8 cellular contexts compared by ENCODE assay signal in genomic region chr11:95791385-95792033, GRCh38. TPM values are rescaled to one million over a fixed set of nuclear protein-coding genes. Genes with fewer than 3 reads are reported as not detected.
DNase-seq lines count a peak whose midpoint lies in the region; ATAC-seq, FAIRE-seq and TF ChIP-seq lines count a peak whose summit lies in the region.

No MANE protein-coding gene starts in this region.

- in situ Hi-C loops in HepG2 (cut with HindIII; ENCODE audit: extremely low pct_ligation_motif_present, low pct_unique_long_range_greater_than_20kb), result no loop called here
- in situ Hi-C loops in transverse colon (cut with MboI; ENCODE audit: low pct_ligation_motif_present in 1 of 4, low pct_unique_long_range_greater_than_20kb in 1 of 4, low sequenced_read_pairs in 3 of 4), result loop anchor here in 1 of 4 donors (25.0 kb wide), 1 partner anchor 1304 kb away; the partner anchor contains the start of genes ANKRD49 and MRE11

- no peak for FAIRE-seq in HepG2 (lab: Jason Lieb, UNC)

- H2AFZ ChIP-seq in HepG2 (ENCODE audit: low read length), result no peak overlapping the region

- peaks cover 0 to under 1% of the 10 kb centered on the region in 2 experiments; a peak in 3 of 5 replicates for H3K36me3 ChIP-seq in HepG2 (replicated peaks in 1 of 2; ENCODE audit: control insufficient read depth in 1 of 2, insufficient read depth in 2 of 2, low read length in 2 of 2)
- peaks cover 0 to 5% (median 0%) of the 10 kb centered on the region in 4 donors for H3K36me3 ChIP-seq in transverse colon

- H3K9me3 ChIP-seq in HepG2 (ENCODE audit: low read length), result no peaks in the 10 kb centered on the region
- H3K9me3 ChIP-seq in transverse colon, result no peaks in the 10 kb centered on the region

- 3% methylated on average over 15 of the region's 15 CpGs for WGBS in HepG2 (ENCODE audit: low lambda C conversion rate)
- 25 to 41% methylated on average over 10 to 15 of the region's 15 CpGs for WGBS in transverse colon (ENCODE audit: low coverage in 1 of 2), 2 donors

- TF ChIP-seq POLR2A in HepG2 (IDR thresholded peaks at IDR 0.05; ENCODE audit: insufficient read depth in 1 of 2, low read depth in 2 of 2, low read length in 2 of 2) (no peak), transverse colon (IDR thresholded peaks at IDR 0.05) (no peak)

- POLR2A ChIA-PET in HepG2 (lab: Yijun Ruan, JAX), result interaction anchor here (0.7 to 3.3 kb wide), 7 partner anchors 133 to 818 kb away, joined by 3 to 35 read pairs (median 7); partner anchors contain the start of genes CCDC82, CWC15, ENDOD1 and JRKL

- H3K4me3 ChIP-seq in HepG2 (replicated peaks in 1 of 3; ENCODE audit: insufficient read depth in 1 of 3, low read depth in 2 of 3, low read length in 3 of 3) (peak overlapping the region; percentile 87 to 97 (median 96)), transverse colon (peak overlapping the region; percentile 67 to 97 (median 84))

- H3K4me1 Mint-ChIP-seq in activated T-cell treated with anti-CD3 and anti-CD28 coated beads, Interleukin-2, amount 50 U/mL, for 4 hours (ENCODE audit: low read depth), result peaks cover 50% of the 10 kb centered on the region
- H3K4me1 Mint-ChIP-seq in activated naive CD8-positive, alpha-beta T cell (ENCODE audit: low read depth), result peaks cover 60% of the 10 kb centered on the region

- H3K79me2 ChIP-seq in HepG2 (ENCODE audit: insufficient read depth, low read length), result peaks cover 72% of the 10 kb centered on the region

- H3K4me1 ChIP-seq in HepG2 (ENCODE audit: insufficient read depth, low read length) (peaks cover 63% of the 10 kb centered on the region), transverse colon (peaks cover 14 to 38% (median 24%) of the 10 kb centered on the region in 4 donors)

- no peaks in the 10 kb centered on the region; a peak in 1 of 5 replicates for H3K27me3 ChIP-seq in HepG2 (ENCODE audit: control insufficient read depth in 1 of 2, insufficient read depth in 2 of 2, low read length in 2 of 2)
- H3K27me3 ChIP-seq in transverse colon, result no peaks in the 10 kb centered on the region

- peaks cover 4% of the 10 kb centered on the region for H3K36me3 Mint-ChIP-seq in activated T-cell treated with anti-CD3 and anti-CD28 coated beads, Interleukin-2, amount 50 U/mL, for 4 hours (ENCODE audit: insufficient read depth)
- peaks cover 5% of the 10 kb centered on the region for H3K36me3 Mint-ChIP-seq in activated naive CD8-positive, alpha-beta T cell

- BruUV-seq in HepG2 (replicated peaks; lab: Mats Ljungman, UMichigan), result no TSS peak

- H3K9me3 Mint-ChIP-seq in activated T-cell treated with anti-CD3 and anti-CD28 coated beads, Interleukin-2, amount 50 U/mL, for 4 hours, result no peaks in the 10 kb centered on the region
- H3K9me3 Mint-ChIP-seq in activated naive CD8-positive, alpha-beta T cell (ENCODE audit: low read depth), result no peaks in the 10 kb centered on the region

- no peak for TF ChIP-seq EP300 in HepG2 (IDR thresholded peaks at IDR 0.05; ENCODE audit: low read depth in 2 of 2, low read length in 2 of 2)
- TF ChIP-seq EP300 in HepG2 (CRISPR knock-in tag; IDR thresholded peaks at IDR 0.05; ENCODE audit: borderline replicate concordance), result no peak
- TF ChIP-seq EP300 in transverse colon (IDR thresholded peaks at IDR 0.05; ENCODE audit: low read depth), result no peak

- peak overlapping the region; percentile 89 for H3K4me2 ChIP-seq in HepG2 (ENCODE audit: low read depth, low read length)

- DNase-seq in activated T-cell treated with anti-CD3 and anti-CD28 coated beads, Interleukin-2, amount 50 U/mL, for 4 hours, result no peak
- DNase-seq in activated T-cell treated with anti-CD3 and anti-CD28 coated beads for 4 hours, result no peak
- no peak for DNase-seq in HepG2 (ENCODE audit: low spot score)
- no peak for DNase-seq in transverse colon
- no peak for DNase-seq in GM19240 (ENCODE audit: insufficient read length, low spot score)
- DNase-seq in NCI-H2171 treated with DMSO at 0.1 percent for 48 hours (lab: John Stamatoyannopoulos, UW), result no peak
- no peak for DNase-seq in activated CD4-positive, alpha-beta T cell treated with anti-CD3 and anti-CD28 coated beads, Interleukin-2, amount 50 U/mL, for 4 hours

- peak overlapping the region; percentile 100 for H3K27ac Mint-ChIP-seq in activated naive CD8-positive, alpha-beta T cell

- TF ChIP-seq RAD21 in HepG2 (CRISPR knock-in tag; IDR thresholded peaks at IDR 0.05), result no peak

- H3K27ac ChIP-seq in HepG2 (ENCODE audit: extremely low read length, insufficient read depth, low read length) (peak overlapping the region; percentile 98), transverse colon (peak overlapping the region; percentile 92 to 99 (median 96))

- intact Hi-C loops in HepG2 (cut with micrococcal nuclease; ENCODE audit: unreplicated experiment) (no loop called here), transverse colon (cut with DNase I; ENCODE audit: low total_unique reads) (no loop called here)

- peak overlapping the region; percentile 97 for H3K4me3 Mint-ChIP-seq in activated T-cell treated with anti-CD3 and anti-CD28 coated beads, Interleukin-2, amount 50 U/mL, for 4 hours
- H3K4me3 Mint-ChIP-seq in activated naive CD8-positive, alpha-beta T cell, result peak overlapping the region; percentile 99

- no peak for TF ChIP-seq CTCF in HepG2 (CRISPR knock-in tag; IDR thresholded peaks at IDR 0.05)
- no peak for TF ChIP-seq CTCF in transverse colon (IDR thresholded peaks at IDR 0.05)

- H3K9ac ChIP-seq in HepG2 (ENCODE audit: insufficient read depth, low read depth, low read length), result peak overlapping the region; percentile 97

- ATAC-seq in activated T-cell treated with anti-CD3 and anti-CD28 coated beads, Interleukin-2, amount 50 U/mL, for 4 hours, result no peak
- no peak for ATAC-seq in HepG2

- CTCF ChIA-PET in HepG2 (lab: Yijun Ruan, JAX; ENCODE audit: low intra/inter-chr PET ratio, low total read pairs), result no interaction called here

- no peaks in the 10 kb centered on the region; the same call in 1 of the 2 replicates for H4K20me1 ChIP-seq in HepG2 (ENCODE audit: insufficient read depth, low read length)

- no peaks in the 10 kb centered on the region for H3K27me3 Mint-ChIP-seq in activated T-cell treated with anti-CD3 and anti-CD28 coated beads, Interleukin-2, amount 50 U/mL, for 4 hours (ENCODE audit: low read depth)
- H3K27me3 Mint-ChIP-seq in activated naive CD8-positive, alpha-beta T cell, result no peaks in the 10 kb centered on the region

TF ChIP-seq in HepG2, 621 proteins besides CTCF, POLR2A, EP300 and RAD21 (continues in another document):
- no peak for TF ChIP-seq ZNF496 (CRISPR knock-in tag; IDR thresholded peaks at IDR 0.05; ENCODE audit: insufficient replicate concordance)

RNA-seq across cellular contexts. Expression of gene CEP57, which starts 1.2 kb away (rescaled TPM):
- total RNA-seq in activated T-cell treated with anti-CD3 and anti-CD28 coated beads, Interleukin-2, amount 50 U/mL, for 4 hours, result 10 to 100 TPM; 27.7 to 40.1 (median 39.0) TPM
- total RNA-seq in HepG2 (2016; rRNA removed; fragmentation: Illumina TruSeq; extraction: Trizol) (59.4 and 85.6 TPM in 2 replicates), transverse colon (10 to 100 TPM; 22.4 to 61.7 (median 40.2) TPM)
- total RNA-seq in HepG2 (2016; cell fraction: cytosol; rRNA removed; fragmentation: Illumina TruSeq; extraction: Trizol; ENCODE audit: low read depth), result 25.7 and 26.4 TPM in 2 replicates
- total RNA-seq in HepG2 (2016; cell fraction: insoluble cytoplasmic fraction; rRNA removed; fragmentation: Illumina TruSeq; extraction: Trizol), result 57.5 and 82.6 TPM in 2 replicates
- total RNA-seq in HepG2 (2016; cell fraction: membrane; rRNA removed; fragmentation: Illumina TruSeq; extraction: Trizol), result 51.6 and 56.5 TPM in 2 replicates
- total RNA-seq in HepG2 (2016; cell fraction: nucleus; rRNA removed; fragmentation: Illumina TruSeq; extraction: Trizol), result 52.8 and 61.0 TPM in 2 replicates
- polyA plus RNA-seq in HepG2 (2011; rRNA removed), result 23.5 and 34.3 TPM in 2 replicates
- 15.9 and 16.2 TPM in 2 replicates for polyA plus RNA-seq in HepG2 (2011; cell fraction: cytosol; rRNA removed)
- 20.6 and 21.8 TPM in 2 replicates for polyA plus RNA-seq in HepG2 (2011; cell fraction: nucleus; rRNA removed)
- polyA plus RNA-seq in HepG2 (2012), result 30.9 and 39.6 TPM in 2 replicates
- polyA plus RNA-seq in HepG2 (2016; cell fraction: cytosol; fragmentation: Illumina TruSeq; extraction: Trizol; ENCODE audit: low read depth), result 11.9 and 12.0 TPM in 2 replicates
- 57.6 and 58.2 TPM in 2 replicates for polyA plus RNA-seq in HepG2 (2016; cell fraction: insoluble cytoplasmic fraction; fragmentation: Illumina TruSeq; extraction: Trizol; ENCODE audit: low read depth)
- polyA plus RNA-seq in HepG2 (2016; cell fraction: membrane; fragmentation: Illumina TruSeq; extraction: Trizol; ENCODE audit: low read depth), result 25.3 and 27.9 TPM in 2 replicates
- 66.5 and 71.4 TPM in 2 replicates for polyA plus RNA-seq in HepG2 (2016; cell fraction: nucleus; fragmentation: Illumina TruSeq; extraction: Trizol; ENCODE audit: insufficient read depth, low read depth)
- 14.1 and 31.3 TPM in 2 replicates for polyA minus RNA-seq in HepG2 (2011; rRNA and poly(A)+ RNA removed; ENCODE audit: low replicate concordance)
- 26.5 and 27.4 TPM in 2 replicates for polyA minus RNA-seq in HepG2 (2011; cell fraction: cytosol; rRNA and poly(A)+ RNA removed)
- 61.5 and 63.7 TPM in 2 replicates for polyA minus RNA-seq in HepG2 (2011; cell fraction: nucleus; rRNA and poly(A)+ RNA removed)

RNA-seq across cellular contexts. Expression of gene FAM76B, which starts 1.9 kb away (rescaled TPM):
- total RNA-seq in activated T-cell treated with anti-CD3 and anti-CD28 coated beads, Interleukin-2, amount 50 U/mL, for 4 hours, result 10 to 100 TPM; 19.8 to 25.3 (median 23.2) TPM
- 21.7 and 24.2 TPM in 2 replicates for total RNA-seq in HepG2 (2016; rRNA removed; fragmentation: Illumina TruSeq; extraction: Trizol)
- total RNA-seq in HepG2 (2016; cell fraction: cytosol; rRNA removed; fragmentation: Illumina TruSeq; extraction: Trizol; ENCODE audit: low read depth), result 4.1 and 6.2 TPM in 2 replicates
- 15.2 and 24.9 TPM in 2 replicates for total RNA-seq in HepG2 (2016; cell fraction: insoluble cytoplasmic fraction; rRNA removed; fragmentation: Illumina TruSeq; extraction: Trizol)
- total RNA-seq in HepG2 (2016; cell fraction: membrane; rRNA removed; fragmentation: Illumina TruSeq; extraction: Trizol), result 9.1 TPM in 2 replicates
- total RNA-seq in HepG2 (2016; cell fraction: nucleus; rRNA removed; fragmentation: Illumina TruSeq; extraction: Trizol), result 49.9 TPM in 2 replicates
- 18.6 and 20.2 TPM in 2 replicates for polyA plus RNA-seq in HepG2 (2011; rRNA removed)
- 4.3 and 6.4 TPM in 2 replicates for polyA plus RNA-seq in HepG2 (2011; cell fraction: cytosol; rRNA removed)
- polyA plus RNA-seq in HepG2 (2011; cell fraction: nucleus; rRNA removed), result 49.1 and 51.0 TPM in 2 replicates
- 12.3 and 18.0 TPM in 2 replicates for polyA plus RNA-seq in HepG2 (2012)
- 1.9 and 2.3 TPM in 2 replicates for polyA plus RNA-seq in HepG2 (2016; cell fraction: cytosol; fragmentation: Illumina TruSeq; extraction: Trizol; ENCODE audit: low read depth)
- polyA plus RNA-seq in HepG2 (2016; cell fraction: insoluble cytoplasmic fraction; fragmentation: Illumina TruSeq; extraction: Trizol; ENCODE audit: low read depth), result 12.4 and 15.7 TPM in 2 replicates
- polyA plus RNA-seq in HepG2 (2016; cell fraction: membrane; fragmentation: Illumina TruSeq; extraction: Trizol; ENCODE audit: low read depth), result 4.7 and 7.0 TPM in 2 replicates
- polyA plus RNA-seq in HepG2 (2016; cell fraction: nucleus; fragmentation: Illumina TruSeq; extraction: Trizol; ENCODE audit: insufficient read depth, low read depth), result 62.3 and 70.8 TPM in 2 replicates
- 5.3 and 9.7 TPM in 2 replicates for polyA minus RNA-seq in HepG2 (2011; rRNA and poly(A)+ RNA removed; ENCODE audit: low replicate concordance)
- 8.6 and 9.7 TPM in 2 replicates for polyA minus RNA-seq in HepG2 (2011; cell fraction: cytosol; rRNA and poly(A)+ RNA removed)
- polyA minus RNA-seq in HepG2 (2011; cell fraction: nucleus; rRNA and poly(A)+ RNA removed), result 79.7 and 93.4 TPM in 2 replicates
- total RNA-seq in transverse colon, result 10 to 100 TPM in 3 of 4 donors, 1 to 10 TPM in 1; 7.0 to 40.4 (median 31.2) TPM
